Comparison of ENCODE assay signal across 15 cellular contexts in the genomic region with DNA sequence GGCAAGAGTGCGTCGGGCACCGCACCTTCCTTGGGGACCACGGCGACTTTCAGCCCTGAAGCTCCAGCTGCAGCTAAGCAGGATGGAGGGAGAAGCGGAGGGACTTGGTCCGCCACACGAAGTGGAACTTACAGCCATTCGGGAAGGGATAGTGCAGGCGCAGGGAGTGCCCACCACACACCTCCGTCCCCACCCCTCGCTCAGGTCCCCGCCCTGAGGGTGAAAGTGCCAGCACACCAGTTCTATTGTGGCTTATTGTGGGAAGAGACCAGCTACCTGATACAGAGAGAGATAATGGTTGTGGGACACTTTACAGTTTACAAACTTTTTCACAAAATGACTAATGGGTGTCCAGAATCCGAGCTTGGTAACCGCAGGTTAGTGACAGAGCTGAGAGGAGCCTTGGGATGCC.
"Had no signal": no experiment of that assay in that cellular context is flagged by ENCODE, and none has a peak within 500 bp of the region (broad histone marks: within the 10 kb centered on the region; RNA-seq: fewer than 3 reads in every experiment).

No MANE protein-coding gene starts in this region.

- H3K4me3 Mint-ChIP-seq: activated naive CD4-positive, alpha-beta T cell treated with anti-CD3 and anti-CD28 coated beads for 36 hours; naive thymus-derived CD4-positive, alpha-beta T cell had no signal

- H3K4me3 ChIP-seq: gastroesophageal sphincter, pancreas, SJSA1, stomach, testis, upper lobe of left lung had no signal

- H3K9me3 ChIP-seq: gastroesophageal sphincter, pancreas, SJSA1, stomach, testis, upper lobe of left lung had no signal

- ATAC-seq: gastroesophageal sphincter; left lobe of liver; naive thymus-derived CD4-positive, alpha-beta T cell; pancreas had no signal

- H3K36me3 Mint-ChIP-seq: naive thymus-derived CD4-positive, alpha-beta T cell had no signal

- FAIRE-seq: colon, endometrium, pancreas had no signal

- H3K27ac ChIP-seq: gastroesophageal sphincter, pancreas, SJSA1, stomach, testis, upper lobe of left lung had no signal

- H3K36me3 ChIP-seq: gastroesophageal sphincter, pancreas, SJSA1, stomach, upper lobe of left lung had no signal

- H3K27me3 ChIP-seq: pancreas, SJSA1, testis, upper lobe of left lung had no signal

- DNase-seq: activated naive CD4-positive, alpha-beta T cell treated with anti-CD3 and anti-CD28 coated beads for 36 hours; amniotic stem cell; islet precursor cell; mammary epithelial cell; naive thymus-derived CD4-positive, alpha-beta T cell; pancreas; stimulated activated CD4-positive, alpha-beta T cell treated with anti-CD3 and anti-CD28 coated beads, Interleukin-2, amount 100 ng/mL, for 48 hours; stomach; testis had no signal

- H3K9me3 Mint-ChIP-seq: activated naive CD4-positive, alpha-beta T cell treated with anti-CD3 and anti-CD28 coated beads for 36 hours had no signal

- H3K27ac Mint-ChIP-seq: activated naive CD4-positive, alpha-beta T cell treated with anti-CD3 and anti-CD28 coated beads for 36 hours; naive thymus-derived CD4-positive, alpha-beta T cell had no signal

- H3K4me1 ChIP-seq: gastroesophageal sphincter, pancreas, stomach, testis, upper lobe of left lung had no signal
